2 cellular contexts compared by ENCODE assay signal in the genomic region with DNA sequence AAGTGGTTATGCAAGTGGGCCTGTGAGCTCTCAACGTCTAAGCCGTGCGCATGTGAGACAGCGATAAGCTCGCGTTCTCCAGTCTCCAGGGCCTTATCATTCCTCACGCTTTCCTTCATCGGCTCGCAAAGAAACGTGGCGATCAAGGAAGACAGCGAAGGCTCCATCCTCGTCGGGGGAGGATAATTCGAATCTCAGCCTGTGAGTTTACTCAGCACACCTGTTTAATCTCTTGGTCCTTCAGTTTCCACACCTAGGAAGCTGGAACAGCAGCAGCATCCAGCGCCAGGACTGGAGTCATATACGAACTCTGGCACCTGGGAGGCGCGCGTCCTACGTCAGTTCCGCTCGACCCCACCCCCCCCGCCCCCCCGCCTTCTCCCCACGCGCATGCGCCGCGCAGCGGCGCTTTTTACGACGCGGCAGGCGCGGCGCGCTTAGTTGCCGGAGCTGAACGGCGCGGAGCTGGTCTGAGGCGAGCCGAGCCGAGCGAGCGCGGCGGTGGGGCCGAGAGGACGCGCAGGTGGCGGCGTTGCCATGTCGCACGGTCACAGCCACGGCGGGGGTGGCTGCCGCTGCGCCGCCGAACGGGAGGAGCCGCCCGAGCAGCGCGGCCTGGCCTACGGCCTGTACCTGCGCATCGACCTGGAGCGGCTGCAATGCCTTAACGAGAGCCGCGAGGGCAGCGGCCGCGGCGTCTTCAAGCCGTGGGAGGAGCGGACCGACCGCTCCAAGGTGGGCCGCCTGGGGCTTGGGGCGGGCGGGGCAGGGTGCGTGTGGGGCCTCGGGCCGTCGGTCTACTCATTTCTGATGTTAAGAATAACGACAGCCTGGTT.
TF ChIP-seq lines count a peak whose summit lies in the region.

PITHD1 (plus strand) TSS at position 440 of the 836 bp plus-strand sequence; CDS start at position 538, 98 bp downstream.

TF ChIP-seq in IMR-90, 13 proteins besides CTCF, POLR2A, EP300 and RAD21:
- TF ChIP-seq NFE2L2 (IDR thresholded peaks at IDR 0.05; ENCODE audit: low read depth, low read length), result no peak
- TF ChIP-seq, protein P1, sequence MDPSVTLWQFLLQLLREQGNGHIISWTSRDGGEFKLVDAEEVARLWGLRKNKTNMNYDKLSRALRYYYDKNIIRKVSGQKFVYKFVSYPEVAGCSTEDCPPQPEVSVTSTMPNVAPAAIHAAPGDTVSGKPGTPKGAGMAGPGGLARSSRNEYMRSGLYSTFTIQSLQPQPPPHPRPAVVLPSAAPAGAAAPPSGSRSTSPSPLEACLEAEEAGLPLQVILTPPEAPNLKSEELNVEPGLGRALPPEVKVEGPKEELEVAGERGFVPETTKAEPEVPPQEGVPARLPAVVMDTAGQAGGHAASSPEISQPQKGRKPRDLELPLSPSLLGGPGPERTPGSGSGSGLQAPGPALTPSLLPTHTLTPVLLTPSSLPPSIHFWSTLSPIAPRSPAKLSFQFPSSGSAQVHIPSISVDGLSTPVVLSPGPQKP (IDR thresholded peaks at IDR 0.05; ENCODE audit: borderline replicate concordance, low read depth, low read length), result no peak
- peak; percentile 73 for TF ChIP-seq MXI1 (IDR thresholded peaks at IDR 0.05; ENCODE audit: borderline replicate concordance, low read depth, low read length)
- TF ChIP-seq USF2 (IDR thresholded peaks at IDR 0.05; ENCODE audit: low read depth, low read length), result no peak
- TF ChIP-seq MAZ (IDR thresholded peaks at IDR 0.05; ENCODE audit: borderline replicate concordance, low read depth, low read length), result peak; percentile 14; the same call in 1 of the 2 replicates
- TF ChIP-seq FOS (IDR thresholded peaks at IDR 0.05; ENCODE audit: low read depth, low read length), result no peak
- TF ChIP-seq MAFK (IDR thresholded peaks at IDR 0.05; ENCODE audit: low read depth, low read length), result no peak
- TF ChIP-seq BHLHE40 (IDR thresholded peaks at IDR 0.05; ENCODE audit: low read depth, low read length), result no peak
- no peak for TF ChIP-seq SMC3 (IDR thresholded peaks at IDR 0.05; ENCODE audit: low read depth, low read length)
- no peak for TF ChIP-seq RFX5 (IDR thresholded peaks at IDR 0.05; ENCODE audit: low read depth, low read length)
- TF ChIP-seq CEBPB (IDR thresholded peaks at IDR 0.05; ENCODE audit: low read depth, low read length), result peak; percentile 72; the same call in 1 of the 2 replicates

TF ChIP-seq in endothelial cell of umbilical vein, 7 proteins besides CTCF, POLR2A, EP300 and RAD21:
- TF ChIP-seq POLR2AphosphoS5 (IDR thresholded peaks at IDR 0.05; ENCODE audit: insufficient read depth, low read depth, low read length), result peak; percentile 96
- TF ChIP-seq, protein P2, sequence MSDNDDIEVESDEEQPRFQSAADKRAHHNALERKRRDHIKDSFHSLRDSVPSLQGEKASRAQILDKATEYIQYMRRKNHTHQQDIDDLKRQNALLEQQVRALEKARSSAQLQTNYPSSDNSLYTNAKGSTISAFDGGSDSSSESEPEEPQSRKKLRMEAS (IDR thresholded peaks at IDR 0.05; ENCODE audit: insufficient read depth, insufficient read length), result no peak
TF ChIP-seq in endothelial cell of umbilical vein: peak in this region for 1.
